In genomic region chr5:113295111-113295539, GRCh38 we compare ENCODE assay signal across 8 cellular contexts.
DNase-seq lines count a peak whose midpoint lies in the region; ATAC-seq and TF ChIP-seq lines count a peak whose summit lies in the region.

No MANE protein-coding gene starts in this region.

- H3K79me2 ChIP-seq in mammary epithelial cell (ENCODE audit: insufficient read depth, low read length), result peaks cover 45% of the 10 kb centered on the region

- BruUV-seq in mammary epithelial cell (replicated peaks; lab: Mats Ljungman, UMichigan), result no TSS peak

- TF ChIP-seq POLR2A in lower leg skin (IDR thresholded peaks at IDR 0.05), result no peak

- H3K9ac ChIP-seq in mammary epithelial cell (ENCODE audit: insufficient read depth, low read length), result peak overlapping the region; percentile 75

- no peak for DNase-seq in activated T-cell treated with anti-CD3 and anti-CD28 coated beads, Interleukin-2, amount 50 U/mL, for 72 hours
- DNase-seq in activated T-cell treated with anti-CD3 and anti-CD28 coated beads, Interleukin-2, amount 50 U/mL, for 1 hour, result no peak
- DNase-seq in mammary epithelial cell, result no peak
- DNase-seq in lower leg skin (ENCODE audit: low spot score in 2 of 2), result no peak
- no peak for DNase-seq in stimulated activated CD4-positive, alpha-beta T cell treated with anti-CD3 and anti-CD28 coated beads, Interleukin-1b, Interleukin-23, amount 100 ng/mL, for 48 hours
- no peak for DNase-seq in NAMALWA (ENCODE audit: low spot score)
- DNase-seq in NK-92 treated with Interleukin-12 subunit alpha and Interleukin-12 subunit beta, amount 100 ng/mL, for 24 hours (lab: John Stamatoyannopoulos, UW), result no peak

- peaks cover 49% of the 10 kb centered on the region for H3K27me3 Mint-ChIP-seq in activated T-cell treated with anti-CD3 and anti-CD28 coated beads, Interleukin-2, amount 50 U/mL, for 72 hours (ENCODE audit: low read depth)

- no peaks in the 10 kb centered on the region for H3K9me3 Mint-ChIP-seq in activated T-cell treated with anti-CD3 and anti-CD28 coated beads, Interleukin-2, amount 50 U/mL, for 72 hours

- H3K4me1 ChIP-seq in mammary epithelial cell (ENCODE audit: insufficient read depth, low read length) (peaks cover 18% of the 10 kb centered on the region), urinary bladder (ENCODE audit: insufficient read depth) (peaks cover 2% of the 10 kb centered on the region)

- peak overlapping the region; percentile 68 to 86 for H3K4me3 Mint-ChIP-seq in activated T-cell treated with anti-CD3 and anti-CD28 coated beads, Interleukin-2, amount 50 U/mL, for 72 hours

- H3K36me3 ChIP-seq in mammary epithelial cell (ENCODE audit: insufficient read depth, low read length), result no peaks in the 10 kb centered on the region
- no peaks in the 10 kb centered on the region for H3K36me3 ChIP-seq in urinary bladder (ENCODE audit: insufficient read depth)

- ATAC-seq in activated T-cell treated with anti-CD3 and anti-CD28 coated beads, Interleukin-2, amount 50 U/mL, for 72 hours (replicated peaks in 1 of 2), result no peak

- CTCF ChIA-PET in mammary epithelial cell (lab: Charles Lee; ENCODE audit: low non-redundant PET), result interaction anchor here (0.6 to 1.1 kb wide), 2 partner anchors 55 to 533 kb away, joined by 4 to 8 read pairs; no protein-coding TSS in a partner anchor

- no peaks in the 10 kb centered on the region for H4K20me1 ChIP-seq in mammary epithelial cell (ENCODE audit: insufficient read depth, low read length)

- H3K9me3 ChIP-seq in mammary epithelial cell (replicated peaks; ENCODE audit: insufficient read depth, low read length), result no peaks in the 10 kb centered on the region

- dilution Hi-C loops in mammary epithelial cell (cut with HindIII; ENCODE audit: low sequenced_read_pairs), result no loop called here

- TF ChIP-seq CTCF in mammary epithelial cell (conservative IDR thresholded peaks at IDR 0.05 in 1 of 2, IDR thresholded peaks at IDR 0.05 in 1 of 2; ENCODE audit: extremely low read depth in 1 of 2, insufficient read depth in 1 of 2, low read depth in 1 of 2, low read length in 2 of 2) (peak in 1 of 2 donors; percentile 3), lower leg skin (IDR thresholded peaks at IDR 0.05) (no peak)

- H3K27ac ChIP-seq in mammary epithelial cell (ENCODE audit: insufficient read depth, low read depth, low read length) (peak overlapping the region; percentile 70), urinary bladder (ENCODE audit: low read depth) (no peak overlapping the region)

- intact Hi-C loops in mammary epithelial cell (cut with micrococcal nuclease), result loop anchor here (2.0 kb wide), 1 partner anchor 64 kb away; no protein-coding TSS in a partner anchor
- intact Hi-C loops in lower leg skin (cut with DNase I; ENCODE audit: low total_unique reads), result no loop called here

- peaks cover 20% of the 10 kb centered on the region for H3K4me1 Mint-ChIP-seq in activated T-cell treated with anti-CD3 and anti-CD28 coated beads, Interleukin-2, amount 50 U/mL, for 72 hours (ENCODE audit: low read depth)

- no peak overlapping the region for H3K27ac Mint-ChIP-seq in activated T-cell treated with anti-CD3 and anti-CD28 coated beads, Interleukin-2, amount 50 U/mL, for 72 hours

- no peaks in the 10 kb centered on the region for H3K27me3 ChIP-seq in mammary epithelial cell (ENCODE audit: insufficient read depth, low read length)

- H3K4me3 ChIP-seq in mammary epithelial cell (replicated peaks in 1 of 3; ENCODE audit: insufficient read depth in 1 of 3, low read depth in 2 of 3, low read length in 3 of 3) (peak overlapping the region; percentile 64 to 77 (median 71)), lower leg skin (ENCODE audit: low read depth, poor library complexity, severe bottlenecking) (peak overlapping the region; percentile 50), urinary bladder (ENCODE audit: low read depth, low read length) (peak overlapping the region; percentile 72)

- in situ Hi-C loops in mammary epithelial cell (cut with MboI; ENCODE audit: low sequenced_read_pairs in 2 of 2), result no loop called here

- no peaks in the 10 kb centered on the region for H3K36me3 Mint-ChIP-seq in activated T-cell treated with anti-CD3 and anti-CD28 coated beads, Interleukin-2, amount 50 U/mL, for 72 hours (ENCODE audit: insufficient read depth in 2 of 2)

- H2AFZ ChIP-seq in mammary epithelial cell (ENCODE audit: low read depth, low read length), result peak overlapping the region; percentile 89

- WGBS in mammary epithelial cell (ENCODE audit: low coverage, missing lambda C conversion rate), result 7% methylated on average over 7 of the region's 8 CpGs
- 1% methylated on average over 8 of the region's 8 CpGs for WGBS in lower leg skin, 2 donors
- WGBS in urinary bladder, result 2% methylated on average over 8 of the region's 8 CpGs

- H3K4me2 ChIP-seq in mammary epithelial cell (ENCODE audit: insufficient read depth, low read depth, low read length), result peak overlapping the region; percentile 85
